1 cellular context compared by ENCODE assay signal in the genomic region with DNA sequence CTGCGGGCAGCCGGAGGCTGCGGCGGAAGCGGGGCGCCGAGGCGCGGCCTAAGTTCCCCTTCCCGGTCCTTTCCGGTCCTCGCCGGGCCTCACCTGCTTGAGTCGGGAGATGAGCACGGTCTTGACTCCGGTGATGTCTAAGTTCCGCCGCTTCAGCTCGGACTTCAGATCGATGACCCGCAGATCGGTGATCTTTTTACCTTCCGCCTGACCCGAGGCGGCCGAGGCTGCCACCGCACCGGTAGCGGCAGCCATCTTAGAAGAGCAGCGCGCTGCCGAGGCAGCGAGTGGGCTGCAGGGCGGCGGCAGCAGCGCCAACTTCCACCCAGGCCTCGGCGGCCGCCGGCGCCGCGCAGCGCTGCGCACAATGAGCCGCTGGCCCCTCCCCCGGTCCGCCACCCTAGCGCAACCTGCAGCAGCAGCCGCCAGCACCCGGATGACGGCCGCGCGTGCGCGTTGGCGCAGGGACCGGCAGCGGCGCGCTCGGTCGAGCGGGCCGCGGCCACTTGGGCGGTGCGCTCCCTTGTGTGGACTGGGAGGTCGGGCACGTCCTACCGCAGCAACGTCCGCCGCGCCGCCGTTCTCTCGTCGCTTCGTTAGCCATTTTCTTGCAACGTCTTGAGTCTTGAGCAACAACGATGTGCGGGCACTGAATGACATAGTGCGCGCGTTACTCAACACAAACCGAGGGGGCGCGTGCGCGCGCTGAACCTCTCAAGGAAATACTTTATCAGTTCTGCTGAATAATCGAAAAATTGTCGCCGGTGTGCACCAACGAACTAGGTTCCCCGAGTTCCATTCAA.
TF ChIP-seq lines count a peak whose summit lies in the region.

A gene (minus strand): TSS at position 369 of the 803 bp plus-strand sequence. CDS start 114 bp downstream, at position 255.

TF ChIP-seq in HepG2, 621 proteins besides CTCF, POLR2A, EP300 and RAD21 (continued from another document and continues in another):
- TF ChIP-seq, protein P1, sequence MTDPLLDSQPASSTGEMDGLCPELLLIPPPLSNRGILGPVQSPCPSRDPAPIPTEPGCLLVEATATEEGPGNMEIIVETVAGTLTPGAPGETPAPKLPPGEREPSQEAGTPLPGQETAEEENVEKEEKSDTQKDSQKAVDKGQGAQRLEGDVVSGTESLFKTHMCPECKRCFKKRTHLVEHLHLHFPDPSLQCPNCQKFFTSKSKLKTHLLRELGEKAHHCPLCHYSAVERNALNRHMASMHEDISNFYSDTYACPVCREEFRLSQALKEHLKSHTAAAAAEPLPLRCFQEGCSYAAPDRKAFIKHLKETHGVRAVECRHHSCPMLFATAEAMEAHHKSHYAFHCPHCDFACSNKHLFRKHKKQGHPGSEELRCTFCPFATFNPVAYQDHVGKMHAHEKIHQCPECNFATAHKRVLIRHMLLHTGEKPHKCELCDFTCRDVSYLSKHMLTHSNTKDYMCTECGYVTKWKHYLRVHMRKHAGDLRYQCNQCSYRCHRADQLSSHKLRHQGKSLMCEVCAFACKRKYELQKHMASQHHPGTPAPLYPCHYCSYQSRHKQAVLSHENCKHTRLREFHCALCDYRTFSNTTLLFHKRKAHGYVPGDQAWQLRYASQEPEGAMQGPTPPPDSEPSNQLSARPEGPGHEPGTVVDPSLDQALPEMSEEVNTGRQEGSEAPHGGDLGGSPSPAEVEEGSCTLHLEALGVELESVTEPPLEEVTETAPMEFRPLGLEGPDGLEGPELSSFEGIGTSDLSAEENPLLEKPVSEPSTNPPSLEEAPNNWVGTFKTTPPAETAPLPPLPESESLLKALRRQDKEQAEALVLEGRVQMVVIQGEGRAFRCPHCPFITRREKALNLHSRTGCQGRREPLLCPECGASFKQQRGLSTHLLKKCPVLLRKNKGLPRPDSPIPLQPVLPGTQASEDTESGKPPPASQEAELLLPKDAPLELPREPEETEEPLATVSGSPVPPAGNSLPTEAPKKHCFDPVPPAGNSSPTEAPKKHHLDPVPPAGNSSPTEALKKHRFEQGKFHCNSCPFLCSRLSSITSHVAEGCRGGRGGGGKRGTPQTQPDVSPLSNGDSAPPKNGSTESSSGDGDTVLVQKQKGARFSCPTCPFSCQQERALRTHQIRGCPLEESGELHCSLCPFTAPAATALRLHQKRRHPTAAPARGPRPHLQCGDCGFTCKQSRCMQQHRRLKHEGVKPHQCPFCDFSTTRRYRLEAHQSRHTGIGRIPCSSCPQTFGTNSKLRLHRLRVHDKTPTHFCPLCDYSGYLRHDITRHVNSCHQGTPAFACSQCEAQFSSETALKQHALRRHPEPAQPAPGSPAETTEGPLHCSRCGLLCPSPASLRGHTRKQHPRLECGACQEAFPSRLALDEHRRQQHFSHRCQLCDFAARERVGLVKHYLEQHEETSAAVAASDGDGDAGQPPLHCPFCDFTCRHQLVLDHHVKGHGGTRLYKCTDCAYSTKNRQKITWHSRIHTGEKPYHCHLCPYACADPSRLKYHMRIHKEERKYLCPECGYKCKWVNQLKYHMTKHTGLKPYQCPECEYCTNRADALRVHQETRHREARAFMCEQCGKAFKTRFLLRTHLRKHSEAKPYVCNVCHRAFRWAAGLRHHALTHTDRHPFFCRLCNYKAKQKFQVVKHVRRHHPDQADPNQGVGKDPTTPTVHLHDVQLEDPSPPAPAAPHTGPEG (CRISPR knock-in tag; IDR thresholded peaks at IDR 0.05) = 0 out of 2 replicates have a peak, but pooled peaks have one; percentile 43
- TF ChIP-seq TRIM24 (CRISPR knock-in tag; IDR thresholded peaks at IDR 0.05) (no peak), HMG20A (CRISPR knock-in tag; IDR thresholded peaks at IDR 0.05; ENCODE audit: borderline replicate concordance) (0 out of 2 replicates have a peak, but pooled peaks have one; percentile 4), ZNF317 (CRISPR knock-in tag; IDR thresholded peaks at IDR 0.05) (no peak), ZNF792 (CRISPR knock-in tag; IDR thresholded peaks at IDR 0.05) (0 out of 2 replicates have a peak, but pooled peaks have one; percentile 20), ETV6 (CRISPR knock-in tag; conservative IDR thresholded peaks at IDR 0.05) (peak; percentile 53; the same call in 1 of the 2 replicates), KDM6A (CRISPR knock-in tag; IDR thresholded peaks at IDR 0.05; ENCODE audit: low read depth) (no peak), ZNF614 (CRISPR knock-in tag; IDR thresholded peaks at IDR 0.05; ENCODE audit: borderline replicate concordance) (no peak; the same call in 1 of the 2 replicates), GPN1 (CRISPR knock-in tag; IDR thresholded peaks at IDR 0.05; ENCODE audit: borderline replicate concordance) (no peak), ZSCAN21 (CRISPR knock-in tag; IDR thresholded peaks at IDR 0.05; ENCODE audit: borderline replicate concordance) (peak; percentile 83), ZFY (CRISPR knock-in tag; IDR thresholded peaks at IDR 0.05) (peak; percentile 100), NCOA1 (CRISPR knock-in tag; IDR thresholded peaks at IDR 0.05) (0 out of 2 replicates have a peak, but pooled peaks have one; percentile 16), ZNF567 (CRISPR knock-in tag; IDR thresholded peaks at IDR 0.05; ENCODE audit: borderline replicate concordance) (no peak; the same call in 1 of the 2 replicates), SP1 (IDR thresholded peaks at IDR 0.05) (no peak), SP1 (CRISPR knock-in tag; IDR thresholded peaks at IDR 0.05) (no peak), ZNF644 (CRISPR knock-in tag; IDR thresholded peaks at IDR 0.05; ENCODE audit: low read depth) (no peak), ZNF629 (CRISPR knock-in tag; conservative IDR thresholded peaks at IDR 0.05) (no peak; the same call in 1 of the 2 replicates), ZNF841 (CRISPR knock-in tag; IDR thresholded peaks at IDR 0.05; ENCODE audit: borderline replicate concordance) (peak; percentile 66; the same call in 1 of the 2 replicates), ZNF251 (CRISPR knock-in tag; IDR thresholded peaks at IDR 0.05) (no peak), REL (CRISPR knock-in tag; conservative IDR thresholded peaks at IDR 0.05) (no peak), THAP11 (CRISPR knock-in tag; IDR thresholded peaks at IDR 0.05) (peak; percentile 71), NFRKB (IDR thresholded peaks at IDR 0.05) (peak; percentile 73; the same call in 1 of the 2 replicates), CREB1 (IDR thresholded peaks at IDR 0.05) (no peak; the same call in 1 of the 2 replicates), CREB1 (CRISPR knock-in tag; IDR thresholded peaks at IDR 0.05) (no peak)
- TF ChIP-seq, protein P2, sequence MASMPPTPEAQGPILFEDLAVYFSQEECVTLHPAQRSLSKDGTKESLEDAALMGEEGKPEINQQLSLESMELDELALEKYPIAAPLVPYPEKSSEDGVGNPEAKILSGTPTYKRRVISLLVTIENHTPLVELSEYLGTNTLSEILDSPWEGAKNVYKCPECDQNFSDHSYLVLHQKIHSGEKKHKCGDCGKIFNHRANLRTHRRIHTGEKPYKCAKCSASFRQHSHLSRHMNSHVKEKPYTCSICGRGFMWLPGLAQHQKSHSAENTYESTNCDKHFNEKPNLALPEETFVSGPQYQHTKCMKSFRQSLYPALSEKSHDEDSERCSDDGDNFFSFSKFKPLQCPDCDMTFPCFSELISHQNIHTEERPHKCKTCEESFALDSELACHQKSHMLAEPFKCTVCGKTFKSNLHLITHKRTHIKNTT (CRISPR knock-in tag; IDR thresholded peaks at IDR 0.05) = 0 out of 2 replicates have a peak, but pooled peaks have one; percentile 26
- TF ChIP-seq, protein P3, sequence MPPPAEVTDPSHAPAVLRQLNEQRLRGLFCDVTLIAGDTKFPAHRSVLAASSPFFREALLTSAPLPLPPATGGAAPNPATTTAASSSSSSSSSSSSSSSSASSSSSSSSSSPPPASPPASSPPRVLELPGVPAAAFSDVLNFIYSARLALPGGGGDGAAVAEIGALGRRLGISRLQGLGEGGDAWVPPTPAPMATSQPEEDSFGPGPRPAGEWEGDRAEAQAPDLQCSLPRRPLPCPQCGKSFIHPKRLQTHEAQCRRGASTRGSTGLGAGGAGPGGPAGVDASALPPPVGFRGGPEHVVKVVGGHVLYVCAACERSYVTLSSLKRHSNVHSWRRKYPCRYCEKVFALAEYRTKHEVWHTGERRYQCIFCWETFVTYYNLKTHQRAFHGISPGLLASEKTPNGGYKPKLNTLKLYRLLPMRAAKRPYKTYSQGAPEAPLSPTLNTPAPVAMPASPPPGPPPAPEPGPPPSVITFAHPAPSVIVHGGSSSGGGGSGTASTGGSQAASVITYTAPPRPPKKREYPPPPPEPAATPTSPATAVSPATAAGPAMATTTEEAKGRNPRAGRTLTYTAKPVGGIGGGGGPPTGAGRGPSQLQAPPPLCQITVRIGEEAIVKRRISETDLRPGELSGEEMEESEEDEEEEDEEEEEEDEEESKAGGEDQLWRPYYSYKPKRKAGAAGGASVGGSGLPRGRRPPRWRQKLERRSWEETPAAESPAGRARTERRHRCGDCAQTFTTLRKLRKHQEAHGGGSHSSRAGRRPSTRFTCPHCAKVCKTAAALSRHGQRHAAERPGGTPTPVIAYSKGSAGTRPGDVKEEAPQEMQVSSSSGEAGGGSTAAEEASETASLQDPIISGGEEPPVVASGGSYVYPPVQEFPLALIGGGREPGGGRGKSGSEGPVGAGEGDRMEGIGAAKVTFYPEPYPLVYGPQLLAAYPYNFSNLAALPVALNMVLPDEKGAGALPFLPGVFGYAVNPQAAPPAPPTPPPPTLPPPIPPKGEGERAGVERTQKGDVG (CRISPR knock-in tag; IDR thresholded peaks at IDR 0.05; ENCODE audit: borderline replicate concordance) = no peak; the same call in 1 of the 2 replicates
- TF ChIP-seq, protein P4, sequence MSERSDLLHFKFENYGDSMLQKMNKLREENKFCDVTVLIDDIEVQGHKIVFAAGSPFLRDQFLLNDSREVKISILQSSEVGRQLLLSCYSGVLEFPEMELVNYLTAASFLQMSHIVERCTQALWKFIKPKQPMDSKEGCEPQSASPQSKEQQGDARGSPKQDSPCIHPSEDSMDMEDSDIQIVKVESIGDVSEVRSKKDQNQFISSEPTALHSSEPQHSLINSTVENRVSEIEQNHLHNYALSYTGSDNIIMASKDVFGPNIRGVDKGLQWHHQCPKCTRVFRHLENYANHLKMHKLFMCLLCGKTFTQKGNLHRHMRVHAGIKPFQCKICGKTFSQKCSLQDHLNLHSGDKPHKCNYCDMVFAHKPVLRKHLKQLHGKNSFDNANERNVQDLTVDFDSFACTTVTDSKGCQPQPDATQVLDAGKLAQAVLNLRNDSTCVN (CRISPR knock-in tag; IDR thresholded peaks at IDR 0.05; ENCODE audit: borderline replicate concordance) = 0 out of 2 replicates have a peak, but pooled peaks have one; percentile 21
- TF ChIP-seq, protein P5, sequence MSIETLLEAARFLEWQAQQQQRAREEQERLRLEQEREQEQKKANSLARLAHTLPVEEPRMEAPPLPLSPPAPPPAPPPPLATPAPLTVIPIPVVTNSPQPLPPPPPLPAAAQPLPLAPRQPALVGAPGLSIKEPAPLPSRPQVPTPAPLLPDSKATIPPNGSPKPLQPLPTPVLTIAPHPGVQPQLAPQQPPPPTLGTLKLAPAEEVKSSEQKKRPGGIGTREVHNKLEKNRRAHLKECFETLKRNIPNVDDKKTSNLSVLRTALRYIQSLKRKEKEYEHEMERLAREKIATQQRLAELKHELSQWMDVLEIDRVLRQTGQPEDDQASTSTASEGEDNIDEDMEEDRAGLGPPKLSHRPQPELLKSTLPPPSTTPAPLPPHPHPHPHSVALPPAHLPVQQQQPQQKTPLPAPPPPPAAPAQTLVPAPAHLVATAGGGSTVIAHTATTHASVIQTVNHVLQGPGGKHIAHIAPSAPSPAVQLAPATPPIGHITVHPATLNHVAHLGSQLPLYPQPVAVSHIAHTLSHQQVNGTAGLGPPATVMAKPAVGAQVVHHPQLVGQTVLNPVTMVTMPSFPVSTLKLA (IDR thresholded peaks at IDR 0.05) = no peak
- TF ChIP-seq, protein P6, sequence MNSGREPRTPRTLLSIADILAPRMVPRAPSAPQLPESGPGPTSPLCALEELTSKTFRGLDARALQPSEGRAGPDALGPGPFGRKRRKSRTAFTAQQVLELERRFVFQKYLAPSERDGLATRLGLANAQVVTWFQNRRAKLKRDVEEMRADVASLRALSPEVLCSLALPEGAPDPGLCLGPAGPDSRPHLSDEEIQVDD (CRISPR knock-in tag; IDR thresholded peaks at IDR 0.05; ENCODE audit: borderline replicate concordance) = no peak; the same call in 1 of the 2 replicates
- TF ChIP-seq, protein P7, sequence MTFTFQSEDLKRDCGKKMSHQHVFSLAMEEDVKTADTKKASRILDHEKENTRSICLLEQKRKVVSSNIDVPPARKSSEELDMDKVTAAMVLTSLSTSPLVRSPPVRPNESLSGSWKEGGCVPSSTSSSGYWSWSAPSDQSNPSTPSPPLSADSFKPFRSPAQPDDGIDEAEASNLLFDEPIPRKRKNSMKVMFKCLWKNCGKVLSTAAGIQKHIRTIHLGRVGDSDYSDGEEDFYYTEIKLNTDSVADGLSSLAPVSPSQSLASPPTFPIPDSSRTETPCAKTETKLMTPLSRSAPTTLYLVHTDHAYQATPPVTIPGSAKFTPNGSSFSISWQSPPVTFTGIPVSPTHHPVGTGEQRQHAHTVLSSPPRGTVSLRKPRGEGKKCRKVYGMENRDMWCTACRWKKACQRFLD (CRISPR knock-in tag; IDR thresholded peaks at IDR 0.05; ENCODE audit: borderline replicate concordance) = no peak; the same call in 1 of the 2 replicates
- TF ChIP-seq, protein P8, sequence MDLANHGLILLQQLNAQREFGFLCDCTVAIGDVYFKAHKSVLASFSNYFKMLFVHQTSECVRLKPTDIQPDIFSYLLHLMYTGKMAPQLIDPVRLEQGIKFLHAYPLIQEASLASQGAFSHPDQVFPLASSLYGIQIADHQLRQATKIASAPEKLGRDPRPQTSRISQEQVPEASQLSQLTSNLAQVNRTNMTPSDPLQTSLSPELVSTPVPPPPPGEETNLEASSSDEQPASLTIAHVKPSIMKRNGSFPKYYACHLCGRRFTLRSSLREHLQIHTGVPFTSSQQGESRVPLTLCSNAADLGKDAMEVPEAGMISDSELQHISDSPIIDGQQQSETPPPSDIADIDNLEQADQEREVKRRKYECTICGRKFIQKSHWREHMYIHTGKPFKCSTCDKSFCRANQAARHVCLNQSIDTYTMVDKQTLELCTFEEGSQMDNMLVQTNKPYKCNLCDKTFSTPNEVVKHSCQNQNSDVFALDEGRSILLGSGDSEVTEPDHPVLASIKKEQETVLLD (CRISPR knock-in tag; IDR thresholded peaks at IDR 0.05; ENCODE audit: low read depth) = peak; percentile 89
- TF ChIP-seq, protein P9, sequence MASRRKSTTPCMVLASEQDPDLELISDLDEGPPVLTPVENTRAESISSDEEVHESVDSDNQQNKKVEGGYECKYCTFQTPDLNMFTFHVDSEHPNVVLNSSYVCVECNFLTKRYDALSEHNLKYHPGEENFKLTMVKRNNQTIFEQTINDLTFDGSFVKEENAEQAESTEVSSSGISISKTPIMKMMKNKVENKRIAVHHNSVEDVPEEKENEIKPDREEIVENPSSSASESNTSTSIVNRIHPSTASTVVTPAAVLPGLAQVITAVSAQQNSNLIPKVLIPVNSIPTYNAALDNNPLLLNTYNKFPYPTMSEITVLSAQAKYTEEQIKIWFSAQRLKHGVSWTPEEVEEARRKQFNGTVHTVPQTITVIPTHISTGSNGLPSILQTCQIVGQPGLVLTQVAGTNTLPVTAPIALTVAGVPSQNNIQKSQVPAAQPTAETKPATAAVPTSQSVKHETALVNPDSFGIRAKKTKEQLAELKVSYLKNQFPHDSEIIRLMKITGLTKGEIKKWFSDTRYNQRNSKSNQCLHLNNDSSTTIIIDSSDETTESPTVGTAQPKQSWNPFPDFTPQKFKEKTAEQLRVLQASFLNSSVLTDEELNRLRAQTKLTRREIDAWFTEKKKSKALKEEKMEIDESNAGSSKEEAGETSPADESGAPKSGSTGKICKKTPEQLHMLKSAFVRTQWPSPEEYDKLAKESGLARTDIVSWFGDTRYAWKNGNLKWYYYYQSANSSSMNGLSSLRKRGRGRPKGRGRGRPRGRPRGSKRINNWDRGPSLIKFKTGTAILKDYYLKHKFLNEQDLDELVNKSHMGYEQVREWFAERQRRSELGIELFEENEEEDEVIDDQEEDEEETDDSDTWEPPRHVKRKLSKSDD (CRISPR knock-in tag; IDR thresholded peaks at IDR 0.05; ENCODE audit: low read depth) = peak; percentile 75; the same call in 1 of the 2 replicates
